In genomic region chr3:100042144-100042543, GRCh38 we compare ENCODE assay signal across 10 cellular contexts.
DNase-seq lines count a peak whose midpoint lies in the region; ATAC-seq, FAIRE-seq and TF ChIP-seq lines count a peak whose summit lies in the region.
"Had no signal": no experiment of that assay in that cellular context is flagged by ENCODE, and none has a peak within 500 bp of the region (broad histone marks: within the 10 kb centered on the region; RNA-seq: fewer than 3 reads in every experiment).

No MANE protein-coding gene starts in this region.

- no peaks in the 10 kb centered on the region for H3K36me3 ChIP-seq in duodenal mucosa (ENCODE audit: control insufficient read depth in 1 of 2, insufficient read depth in 2 of 2, low read length in 2 of 2)

- DNase-seq in Right ventricle myocardium inferior (ENCODE audit: missing footprints) (no peak), cardiac septum (ENCODE audit: low spot score) (no peak), myocyte (ENCODE audit: low read depth) (peak; percentile 65), NCI-H526 (lab: John Stamatoyannopoulos, UW) (no peak), GM12892 (ENCODE audit: insufficient read length) (no peak)
- DNase-seq: C1 segment of cervical spinal cord had no signal

- H3K27me3 ChIP-seq in duodenal mucosa (ENCODE audit: control insufficient read depth in 1 of 2, insufficient read depth in 2 of 2, low read length in 2 of 2) = no peaks in the 10 kb centered on the region

- ATAC-seq in Right ventricle myocardium inferior (peak; percentile 28), GM18520 (IDR thresholded peaks at IDR 0.05; ENCODE audit: unreplicated experiment) (no peak), HG03439 (IDR thresholded peaks at IDR 0.05; ENCODE audit: unreplicated experiment) (no peak)

- no peak for TF ChIP-seq POLR2A in GM12892 (IDR thresholded peaks at IDR 0.05; ENCODE audit: low read depth, low read length)

- H3K27ac ChIP-seq in duodenal mucosa (ENCODE audit: low read depth, low read length) = peak overlapping the region; percentile 65
- H3K27ac ChIP-seq: HL-60 had no signal

- no peak overlapping the region for H3K4me3 ChIP-seq in duodenal mucosa (ENCODE audit: low read depth in 1 of 2, low read length in 2 of 2)

- no peaks in the 10 kb centered on the region for H3K9me3 ChIP-seq in duodenal mucosa (ENCODE audit: control insufficient read depth in 1 of 2, low read length in 2 of 2)

- FAIRE-seq in GM12892 (lab: Jason Lieb, UNC) = no peak

- H3K4me1 ChIP-seq in duodenal mucosa (ENCODE audit: control insufficient read depth in 1 of 2, insufficient read depth in 2 of 2, low read length in 2 of 2) = peaks cover 6 to 40% of the 10 kb centered on the region in 2 donors

- intact Hi-C loops in Right ventricle myocardium inferior (cut with DNase I) = loop anchor here (5.0 to 10.0 kb wide), 5 partner anchors 35 to 197 kb away; no protein-coding TSS in a partner anchor
- intact Hi-C loops in cardiac septum (cut with DNase I) = loop anchor here (2.0 to 5.0 kb wide), 2 partner anchors 33 to 100 kb away; no protein-coding TSS in a partner anchor

- no peak overlapping the region for H3K9ac ChIP-seq in duodenal mucosa (ENCODE audit: low read depth in 1 of 2, low read length in 2 of 2)
